ENCODE assay signal across 8 cellular contexts in the genomic region with DNA sequence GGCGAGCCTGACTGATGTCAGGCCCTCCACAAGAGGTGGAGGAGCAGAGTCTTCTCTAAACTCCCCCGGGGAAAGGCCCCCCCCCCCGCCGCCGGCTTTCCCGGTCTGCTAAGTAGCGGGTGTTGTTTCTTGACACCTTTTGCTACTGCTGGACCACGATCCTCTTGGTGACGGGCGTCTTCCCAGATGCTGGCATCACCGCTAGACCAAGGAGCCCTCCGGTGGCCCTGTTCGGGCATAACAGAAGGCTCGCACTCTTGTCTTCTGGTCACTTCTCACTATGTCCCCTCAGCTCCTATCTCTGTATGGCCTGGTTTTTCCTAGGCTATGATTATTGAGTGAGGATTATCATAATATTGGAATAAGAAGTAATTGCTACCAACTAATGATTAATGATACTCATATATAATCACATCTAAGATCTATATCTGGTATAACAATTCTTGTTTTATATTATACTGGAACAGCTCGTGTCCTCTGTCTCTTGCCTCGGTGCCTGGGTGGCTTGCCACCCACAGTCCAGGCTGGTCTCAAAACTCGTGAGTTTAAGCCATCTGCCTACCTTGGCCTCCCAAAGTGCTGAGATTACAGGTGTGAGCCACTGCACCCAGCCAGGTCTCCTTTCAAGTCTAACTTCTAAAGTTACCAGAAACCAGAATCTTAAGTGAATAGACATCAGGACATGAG. TPM values are rescaled to one million over a fixed set of nuclear protein-coding genes. Genes with fewer than 3 reads are reported as not detected.
A peak's percentile ranks its signal among the peaks of the same experiment; 100 is the strongest.
DNase-seq lines count a peak whose midpoint lies in the region; ATAC-seq, FAIRE-seq and TF ChIP-seq lines count a peak whose summit lies in the region.
"Not testable (repeated sequence)": the region's sequence is repeated elsewhere in the genome, so short reads cannot be mapped to it uniquely, and the experiment has no call there.

No MANE protein-coding gene starts in this region.

- H3K23ac ChIP-seq in H1 (ENCODE audit: insufficient read length) = not testable (repeated sequence)

- DNase-seq in DMS 273 (lab: John Stamatoyannopoulos, UW; ENCODE audit: unreplicated experiment) (peak; percentile 42), HT1080 (ENCODE audit: low read depth) (peak; percentile 44), H1 (ENCODE audit: low read depth in 1 of 2, low spot score in 2 of 2) (peak in 1 of 2 experiments; percentile 76), hepatocyte (ENCODE audit: low spot score) (peak; percentile 28), psoas muscle (peak; percentile 27 to 61)
- DNase-seq in activated CD8-positive, alpha-beta T cell treated with anti-CD3 and anti-CD28 coated beads for 36 hours = peak; percentile 21

- TF ChIP-seq RAD21 in H1 (IDR thresholded peaks at IDR 0.05 in 1 of 2, conservative IDR thresholded peaks at IDR 0.05 in 1 of 2; ENCODE audit: low read depth in 2 of 2, low read length in 2 of 2) = peak; percentile 57 to 69

- H3K18ac ChIP-seq in H1 (ENCODE audit: extremely low read depth, low read length) = not testable (repeated sequence)

- not testable (repeated sequence) for H2AK5ac ChIP-seq in H1 (ENCODE audit: low read depth, low read length)

- H2BK15ac ChIP-seq in H1 (ENCODE audit: low read length) = not testable (repeated sequence)

- not testable (repeated sequence) for H3K14ac ChIP-seq in H1 (ENCODE audit: insufficient read length)

- intact Hi-C loops in activated CD8-positive, alpha-beta T cell treated with anti-CD3 and anti-CD28 coated beads for 36 hours (cut with micrococcal nuclease); psoas muscle (cut with DNase I): not testable (repeated sequence)

- H3K36me3 Mint-ChIP-seq in activated CD8-positive, alpha-beta T cell treated with anti-CD3 and anti-CD28 coated beads for 36 hours (ENCODE audit: low read depth) = peaks cover 55% of the 10 kb centered on the region

- H3K9me3 ChIP-seq in OCI-LY1 (ENCODE audit: low read length); H1 (ENCODE audit: insufficient read depth in 2 of 2, low read depth in 1 of 2, low read length in 1 of 2); hepatocyte (ENCODE audit: low read depth); psoas muscle: not testable (repeated sequence)

- H3K4me2 ChIP-seq in OCI-LY1 (ENCODE audit: low read length); H1 (ENCODE audit: insufficient read depth in 1 of 2, low read depth in 2 of 2, low read length in 2 of 2); hepatocyte: not testable (repeated sequence)

- H3K4ac ChIP-seq in H1 (replicated peaks; ENCODE audit: insufficient read length, low read depth, low read length) = not testable (repeated sequence)

- H3K79me1 ChIP-seq in H1 (ENCODE audit: low read depth, low read length) = not testable (repeated sequence)

- H2BK120ac ChIP-seq in H1 (replicated peaks; ENCODE audit: low read depth, low read length) = not testable (repeated sequence)

- H3K23me2 ChIP-seq in H1 (ENCODE audit: low read depth, low read length) = not testable (repeated sequence)

- not testable (repeated sequence) for H4K20me1 ChIP-seq in OCI-LY1 (ENCODE audit: insufficient read depth, low read length)
- H4K20me1 ChIP-seq in H1 (replicated peaks in 1 of 2; ENCODE audit: control insufficient read depth in 1 of 2, insufficient read depth in 2 of 2, low read length in 2 of 2) = peaks cover 6 to 20% of the 10 kb centered on the region in 2 experiments
- peaks cover 41% of the 10 kb centered on the region for H4K20me1 ChIP-seq in hepatocyte (ENCODE audit: insufficient read depth, poor library complexity, severe bottlenecking)

- not testable (repeated sequence) for H2BK5ac ChIP-seq in H1 (ENCODE audit: low read depth, low read length)

- H2BK12ac ChIP-seq in H1 (ENCODE audit: low read depth, low read length) = not testable (repeated sequence)

- H3K27ac ChIP-seq in 22Rv1 (peak overlapping the region; percentile 4; the same call in 1 of the 2 replicates), psoas muscle (peak overlapping the region; percentile 52)
- H3K27ac ChIP-seq in OCI-LY1 (ENCODE audit: low read depth, low read length, poor library complexity, severe bottlenecking); H1 (ENCODE audit: low read depth, low read length); hepatocyte: not testable (repeated sequence)

- not testable (repeated sequence) for H3K27ac Mint-ChIP-seq in activated CD8-positive, alpha-beta T cell treated with anti-CD3 and anti-CD28 coated beads for 36 hours

- POLR2A ChIA-PET in activated CD8-positive, alpha-beta T cell treated with anti-CD3 and anti-CD28 coated beads for 36 hours (lab: Charles Lee) = interaction anchor here (1.5 to 8.0 kb wide), 2 partner anchors 6 to 75 kb away, joined by 6 to 75 read pairs; no protein-coding TSS in a partner anchor
- POLR2A ChIA-PET in H1 (lab: Charles Lee; ENCODE audit: partially characterized antibody) = not testable (repeated sequence)

- not testable (repeated sequence) for H4K8ac ChIP-seq in H1 (ENCODE audit: extremely low read depth, insufficient read depth, low read length)

- not testable (repeated sequence) for FAIRE-seq in H1 (lab: Jason Lieb, UNC)

- H3K4me1 Mint-ChIP-seq in activated CD8-positive, alpha-beta T cell treated with anti-CD3 and anti-CD28 coated beads for 36 hours (ENCODE audit: low read depth) = peaks cover 28% of the 10 kb centered on the region

- not testable (repeated sequence) for TF ChIP-seq POLR2A in H1 (IDR thresholded peaks at IDR 0.05; ENCODE audit: control extremely low read depth in 1 of 2, low read depth in 2 of 2, low read length in 2 of 2)

- ATAC-seq in activated CD8-positive, alpha-beta T cell treated with anti-CD3 and anti-CD28 coated beads for 36 hours; psoas muscle: not testable (repeated sequence)

- H3K4me3 Mint-ChIP-seq in activated CD8-positive, alpha-beta T cell treated with anti-CD3 and anti-CD28 coated beads for 36 hours = not testable (repeated sequence)

- H3K36me3 ChIP-seq in OCI-LY1 (ENCODE audit: insufficient read depth, low read length) (peaks cover 57% of the 10 kb centered on the region), H1 (ENCODE audit: control insufficient read depth in 2 of 4, insufficient read depth in 4 of 4, low read length in 3 of 4) (peaks cover 4 to 36% (median 10%) of the 10 kb centered on the region in 4 experiments; a peak in 7 of 8 replicates), psoas muscle (ENCODE audit: insufficient read depth in 1 of 2, low read depth in 1 of 2) (peaks cover 7 to 97% of the 10 kb centered on the region in 2 donors)
- not testable (repeated sequence) for H3K36me3 ChIP-seq in hepatocyte (replicated peaks; ENCODE audit: insufficient read depth, low read depth)

- H3K4me3 ChIP-seq in OCI-LY1 (ENCODE audit: low read depth, low read length, poor library complexity, severe bottlenecking); H1 (ENCODE audit: extremely low read depth in 1 of 4, insufficient read depth in 2 of 4, low read depth in 3 of 4, low read length in 4 of 4); hepatocyte; psoas muscle: not testable (repeated sequence)

- CTCF ChIA-PET in activated CD8-positive, alpha-beta T cell treated with anti-CD3 and anti-CD28 coated beads for 36 hours (lab: Charles Lee) = not testable (repeated sequence)
- CTCF ChIA-PET in H1 (lab: Charles Lee; ENCODE audit: partially characterized antibody) = interaction anchor here (0.8 to 9.9 kb wide), 7 partner anchors 12 to 92 kb away, joined by 3 to 75 read pairs (median 6); no protein-coding TSS in a partner anchor

- TF ChIP-seq EP300 in H1 (IDR thresholded peaks at IDR 0.05; ENCODE audit: borderline replicate concordance in 1 of 2, low read depth in 2 of 2, low read length in 2 of 2) = not testable (repeated sequence)

- not testable (repeated sequence) for H3F3A ChIP-seq in OCI-LY1 (ENCODE audit: insufficient read depth, low read length)

- not testable (repeated sequence) for H2AFZ ChIP-seq in OCI-LY1 (ENCODE audit: low read length); H1 (ENCODE audit: low read length); hepatocyte

- H4K5ac ChIP-seq in H1 (ENCODE audit: insufficient read length, low read depth, low read length) = not testable (repeated sequence)

- H3K79me2 ChIP-seq in OCI-LY1 (ENCODE audit: insufficient read depth, low read length) (peaks cover 74% of the 10 kb centered on the region), H1 (ENCODE audit: control insufficient read depth in 1 of 2, insufficient read depth in 2 of 2, low read length in 2 of 2) (peaks cover 15 to 83% of the 10 kb centered on the region in 2 experiments), hepatocyte (peaks cover 85% of the 10 kb centered on the region)

- peak; percentile 49 for TF ChIP-seq CTCF in 22Rv1 (IDR thresholded peaks at IDR 0.05)
- peak; percentile 6; the same call in 1 of the 2 replicates for TF ChIP-seq CTCF in OCI-LY1 (IDR thresholded peaks at IDR 0.05; ENCODE audit: low read length)
- not testable (repeated sequence) for TF ChIP-seq CTCF in activated CD8-positive, alpha-beta T cell treated with anti-CD3 and anti-CD28 coated beads for 36 hours (IDR thresholded peaks at IDR 0.05)
- peak; percentile 47 to 56 (median 48) for TF ChIP-seq CTCF in H1 (IDR thresholded peaks at IDR 0.05; ENCODE audit: control extremely low read depth in 1 of 3, insufficient read depth in 1 of 3, low read depth in 1 of 3, low read length in 3 of 3)
- TF ChIP-seq CTCF in hepatocyte (IDR thresholded peaks at IDR 0.05; ENCODE audit: poor library complexity) = peak; percentile 33
- TF ChIP-seq CTCF in psoas muscle (IDR thresholded peaks at IDR 0.05) = peak; percentile 20

- not testable (repeated sequence) for H3K27me3 Mint-ChIP-seq in activated CD8-positive, alpha-beta T cell treated with anti-CD3 and anti-CD28 coated beads for 36 hours

- WGBS in H1 (ENCODE audit: extremely low coverage in 1 of 2, insufficient coverage in 1 of 2, insufficient read length in 1 of 2, insufficient replicate concordance in 2 of 2, low coverage in 1 of 2, low lambda C conversion rate in 2 of 2, missing lambda C conversion rate in 1 of 2), 2 experiments = 85% methylated on average over 12 of the region's 17 CpGs; no CpG with 5 or more reads in 1 of the 2 experiments
- 80% methylated on average over 15 of the region's 17 CpGs for WGBS in hepatocyte (ENCODE audit: low lambda C conversion rate, missing lambda C conversion rate)
- WGBS in psoas muscle, 3 donors = 52 to 75% (median 59%) methylated on average over 14 to 16 of the region's 17 CpGs

- not testable (repeated sequence) for H3K9me2 ChIP-seq in OCI-LY1 (ENCODE audit: low read depth, low read length); hepatocyte (replicated peaks; ENCODE audit: insufficient read depth)

- not testable (repeated sequence) for H3K9ac ChIP-seq in OCI-LY1 (ENCODE audit: low read length); H1 (replicated peaks in 1 of 4; ENCODE audit: extremely low read depth in 1 of 4, low read depth in 3 of 4, low read length in 3 of 4)

- not testable (repeated sequence) for H2BK20ac ChIP-seq in H1 (ENCODE audit: low read length)

- not testable (repeated sequence) for H3K4me1 ChIP-seq in OCI-LY1 (ENCODE audit: insufficient read depth, low read length, severe bottlenecking); H1 (replicated peaks in 1 of 4; ENCODE audit: control insufficient read depth in 3 of 4, insufficient read depth in 4 of 4, low read length in 3 of 4); hepatocyte (ENCODE audit: insufficient read depth)
- H3K4me1 ChIP-seq in psoas muscle = peaks cover 72% of the 10 kb centered on the region

- not testable (repeated sequence) for H3K9me3 Mint-ChIP-seq in activated CD8-positive, alpha-beta T cell treated with anti-CD3 and anti-CD28 coated beads for 36 hours

- H4K91ac ChIP-seq in H1 (replicated peaks; ENCODE audit: insufficient read length, low read length) = not testable (repeated sequence)

- H3K56ac ChIP-seq in H1 (replicated peaks; ENCODE audit: insufficient read length, low read depth, low read length) = not testable (repeated sequence)

- H3K27me3 ChIP-seq in OCI-LY1 (ENCODE audit: insufficient read depth, low read length); H1 (replicated peaks in 1 of 4; ENCODE audit: control insufficient read depth in 3 of 4, extremely low read depth in 1 of 4, insufficient read depth in 3 of 4, low read length in 3 of 4); hepatocyte; psoas muscle (ENCODE audit: insufficient read depth in 3 of 3, low read length in 2 of 3): not testable (repeated sequence)

RNA-seq across cellular contexts. Expression of a gene that starts 9.2 kb away (rescaled TPM):
- total RNA-seq in HT1080 (2014; rRNA removed; shearing (Covaris generic)) = 1.4 and 2.1 TPM in 2 replicates
- polyA plus RNA-seq in HT1080 (2015; cell fraction: cytosol; rRNA removed) = 0.38 and 0.55 TPM in 2 replicates
- 2.7 and 2.8 TPM in 2 replicates for polyA plus RNA-seq in HT1080 (2015; cell fraction: nucleus; rRNA removed)
- 1 to 10 TPM; 3.7 to 4.8 TPM for total RNA-seq in activated CD8-positive, alpha-beta T cell treated with anti-CD3 and anti-CD28 coated beads for 36 hours
- 2.2 and 2.8 TPM in 2 replicates for total RNA-seq in H1 (2021; fragmentation: NEBNext Ultra II Directional; extraction: Animal tissue kit (Norgen Biotek cat#: 25700))
- polyA plus RNA-seq in H1 (2011; rRNA removed) (1.0 and 1.2 TPM in 2 replicates), hepatocyte (1.7 and 3.8 TPM in 2 replicates), psoas muscle (under 1 TPM; 0.28 to 0.95 (median 0.56) TPM)
- polyA plus RNA-seq in H1 (2011; cell fraction: cytosol; rRNA removed) = 2.6 TPM
- 1.2 TPM for polyA plus RNA-seq in H1 (2011; cell fraction: nucleus; rRNA removed)
- 1.8 to 2.6 TPM (median 1.9 TPM) in 4 replicates for polyA plus RNA-seq in H1 (2012, experiment 1 of 2)
- polyA plus RNA-seq in H1 (2012, experiment 2 of 2) = 0.34 TPM
- 1.0 TPM for polyA plus RNA-seq in H1 (2013, experiment 1 of 2)
- polyA plus RNA-seq in H1 (2013, experiment 2 of 2) = 1.1 TPM
- polyA minus RNA-seq in H1 (2011; rRNA and poly(A)+ RNA removed) = 1.8 and 2.5 TPM in 2 replicates
- 2.3 TPM for polyA minus RNA-seq in H1 (2011; cell fraction: cytosol; rRNA and poly(A)+ RNA removed)
- polyA minus RNA-seq in H1 (2011; cell fraction: nucleus; rRNA and poly(A)+ RNA removed) = 9.2 TPM
- total RNA-seq in hepatocyte (8.0 and 10.1 TPM in 2 replicates), psoas muscle (1 to 10 TPM in 1 of 4 donors, under 1 TPM in 3; 0.94 to 1.3 (median 0.99) TPM)
